In genomic region chr2:111209045-111209514, GRCh38 we compare ENCODE assay signal across 1 cellular context.
TF ChIP-seq lines count a peak whose summit lies in the region.

No MANE protein-coding gene starts in this region.

TF ChIP-seq in GM23338, 12 proteins besides CTCF, POLR2A, EP300 and RAD21 (continued from another document):
- no peak for TF ChIP-seq REST (IDR thresholded peaks at IDR 0.05; ENCODE audit: unreplicated experiment)
